In genomic region chr16:76428858-76429257, GRCh38 we compare ENCODE assay signal across 1 cellular context.
TF ChIP-seq lines count a peak whose summit lies in the region.

No MANE protein-coding gene starts in this region.

TF ChIP-seq in HepG2, 621 proteins besides CTCF, POLR2A, EP300 and RAD21 (continued from another document and continues in another):
- no peak for TF ChIP-seq PAXIP1 (CRISPR knock-in tag; conservative IDR thresholded peaks at IDR 0.05)
- no peak for TF ChIP-seq NCOA5 (CRISPR knock-in tag; IDR thresholded peaks at IDR 0.05)
- no peak for TF ChIP-seq CEBPG (CRISPR knock-in tag; IDR thresholded peaks at IDR 0.05)
- TF ChIP-seq ZNF276 (CRISPR knock-in tag; IDR thresholded peaks at IDR 0.05; ENCODE audit: low read depth) = no peak
- TF ChIP-seq HNF4G (IDR thresholded peaks at IDR 0.05; ENCODE audit: borderline replicate concordance, low read depth, low read length) = no peak
- TF ChIP-seq HNF4G (CRISPR knock-in tag; IDR thresholded peaks at IDR 0.05; ENCODE audit: borderline replicate concordance, low read depth) = no peak
- TF ChIP-seq FOXA3 (CRISPR knock-in tag; IDR thresholded peaks at IDR 0.05) = peak; percentile 43; the same call in 1 of the 2 replicates
- peak; percentile 88 for TF ChIP-seq FOSL2 (CRISPR knock-in tag; IDR thresholded peaks at IDR 0.05)
- TF ChIP-seq POGZ (CRISPR knock-in tag; IDR thresholded peaks at IDR 0.05) = no peak
- TF ChIP-seq ASH2L (IDR thresholded peaks at IDR 0.05; ENCODE audit: insufficient read length, low read depth, low read length) = no peak
- no peak for TF ChIP-seq ZNF546 (CRISPR knock-in tag; conservative IDR thresholded peaks at IDR 0.05)
- TF ChIP-seq ZNF234 (CRISPR knock-in tag; conservative IDR thresholded peaks at IDR 0.05) = no peak
- no peak for TF ChIP-seq HDAC2 (CRISPR knock-in tag; IDR thresholded peaks at IDR 0.05)
- no peak for TF ChIP-seq TRAFD1 (CRISPR knock-in tag; IDR thresholded peaks at IDR 0.05; ENCODE audit: borderline replicate concordance)
- TF ChIP-seq PRDM15 (CRISPR knock-in tag; IDR thresholded peaks at IDR 0.05) = no peak
- TF ChIP-seq TCF7L2 (IDR thresholded peaks at IDR 0.05; ENCODE audit: low read depth, low read length) = no peak
- no peak for TF ChIP-seq ZNF580 (CRISPR knock-in tag; IDR thresholded peaks at IDR 0.05; ENCODE audit: borderline replicate concordance, low read depth)
- TF ChIP-seq MXD4 (CRISPR knock-in tag; IDR thresholded peaks at IDR 0.05) = no peak
- TF ChIP-seq SMARCE1 (IDR thresholded peaks at IDR 0.05; ENCODE audit: borderline replicate concordance) = no peak
- TF ChIP-seq MAFK (conservative IDR thresholded peaks at IDR 0.05 in 1 of 2, IDR thresholded peaks at IDR 0.05 in 1 of 2; ENCODE audit: low read length in 2 of 2) = no peak
- TF ChIP-seq ZNF703 (CRISPR knock-in tag; IDR thresholded peaks at IDR 0.05; ENCODE audit: borderline replicate concordance) = no peak
- no peak for TF ChIP-seq LRRFIP1 (CRISPR knock-in tag; conservative IDR thresholded peaks at IDR 0.05)
- TF ChIP-seq ZNF142 (CRISPR knock-in tag; IDR thresholded peaks at IDR 0.05) = no peak
- TF ChIP-seq KAT8 (CRISPR knock-in tag; IDR thresholded peaks at IDR 0.05) = no peak
- TF ChIP-seq WIZ (CRISPR knock-in tag; IDR thresholded peaks at IDR 0.05) = no peak
- no peak for TF ChIP-seq BCLAF1 (IDR thresholded peaks at IDR 0.05)
- no peak for TF ChIP-seq ZNF619 (CRISPR knock-in tag; IDR thresholded peaks at IDR 0.05)
- TF ChIP-seq RXRB (CRISPR knock-in tag; IDR thresholded peaks at IDR 0.05; ENCODE audit: borderline replicate concordance) = peak; percentile 61; the same call in 1 of the 2 replicates
- no peak for TF ChIP-seq CBX1 (IDR thresholded peaks at IDR 0.05; ENCODE audit: low read depth)
